In genomic region chr7:101815826-101816488, GRCh38 we compare ENCODE assay signal across 8 cellular contexts. TPM values are rescaled to one million over a fixed set of nuclear protein-coding genes. Genes with fewer than 3 reads are reported as not detected.
A peak's percentile ranks its signal among the peaks of the same experiment; 100 is the strongest.
DNase-seq lines count a peak whose midpoint lies in the region; ATAC-seq and TF ChIP-seq lines count a peak whose summit lies in the region.

No MANE protein-coding gene starts in this region.

- TF ChIP-seq CTCF in dorsolateral prefrontal cortex (IDR thresholded peaks at IDR 0.05 in 54 of 56, conservative IDR thresholded peaks at IDR 0.05 in 2 of 56; ENCODE audit: low read depth in 1 of 56, partially characterized antibody in 56 of 56) (peak in 23 of 56 donors; percentile 1 to 42 (median 16)), lower leg skin (IDR thresholded peaks at IDR 0.05) (no peak)

- H3K4me3 ChIP-seq in dorsolateral prefrontal cortex (peak overlapping the region in 56 of 59 donors; percentile 41 to 89 (median 70)), lower leg skin (ENCODE audit: low read depth, poor library complexity, severe bottlenecking) (peak overlapping the region; percentile 30)

- peak overlapping the region in 42 of 59 donors; percentile 24 to 92 (median 68) for H3K27ac ChIP-seq in dorsolateral prefrontal cortex

- ATAC-seq in GM18858 (IDR thresholded peaks at IDR 0.05; ENCODE audit: unreplicated experiment): peak; percentile 31
- peak; percentile 39 for ATAC-seq in HG03108 (IDR thresholded peaks at IDR 0.05; ENCODE audit: unreplicated experiment)

- in situ Hi-C loops in ACHN (cut with HindIII; ENCODE audit: low pct_ligation_motif_present, low pct_unique_long_range_greater_than_20kb, low sequenced_read_pairs): no loop called here

- 0 to 1% methylated on average over 12 to 33 of the region's 88 CpGs for WGBS in lower leg skin, 2 donors

- H3K27me3 ChIP-seq in dorsolateral prefrontal cortex: no peaks in the 10 kb centered on the region

- DNase-seq in ACHN: peak; percentile 91
- peak; percentile 73 for DNase-seq in NCI-H460 (ENCODE audit: extremely low read depth, low read depth)
- DNase-seq in activated CD4-positive, alpha-beta T cell treated with anti-CD3 and anti-CD28 coated beads for 4 hours: peak; percentile 62 to 69
- peak; percentile 37 to 72 (median 55) for DNase-seq in dorsolateral prefrontal cortex
- peak; percentile 61 to 91 for DNase-seq in lower leg skin (ENCODE audit: low spot score in 2 of 2)
- DNase-seq in stimulated activated CD4-positive, alpha-beta T cell treated with anti-CD3 and anti-CD28 coated beads, Interleukin-4, amount 100 ng/mL, for 24 hours: peak; percentile 72

- intact Hi-C loops in dorsolateral prefrontal cortex (cut with DNase I) (loop anchor here (2.0 to 10.0 kb wide), 6 partner anchors 61 to 421 kb away; no protein-coding TSS in a partner anchor), lower leg skin (cut with DNase I; ENCODE audit: low total_unique reads) (loop anchor here (10.0 kb wide), 1 partner anchor 419 kb away; no protein-coding TSS in a partner anchor)

- no peak for TF ChIP-seq POLR2A in lower leg skin (IDR thresholded peaks at IDR 0.05)

RNA-seq across cellular contexts. Expression of gene CUX1, which starts 1.5 kb away (rescaled TPM):
- 30.8 and 34.9 TPM in 2 replicates for total RNA-seq in NCI-H460 (2014; rRNA removed; shearing (Covaris generic))
- 9.7 and 11.7 TPM in 2 replicates for polyA plus RNA-seq in NCI-H460 (2014; cell fraction: nucleus; rRNA removed)
- total RNA-seq in dorsolateral prefrontal cortex: 100 to 1,000 TPM in 9 of 120 experiments, 10 to 100 TPM in 111; 59.3 to 116 (median 82.7) TPM
- total RNA-seq in lower leg skin: 10 to 100 TPM; 40.8 to 62.1 (median 43.8) TPM

Comparison
In these comparisons a context has a peak if more than half of its experiments do, and no peak if none do; other contexts are left out.
1. Peak in every context shown above with its lines: DNase-seq, ATAC-seq, H3K4me3 ChIP-seq and H3K27ac ChIP-seq.